In the genomic region with DNA sequence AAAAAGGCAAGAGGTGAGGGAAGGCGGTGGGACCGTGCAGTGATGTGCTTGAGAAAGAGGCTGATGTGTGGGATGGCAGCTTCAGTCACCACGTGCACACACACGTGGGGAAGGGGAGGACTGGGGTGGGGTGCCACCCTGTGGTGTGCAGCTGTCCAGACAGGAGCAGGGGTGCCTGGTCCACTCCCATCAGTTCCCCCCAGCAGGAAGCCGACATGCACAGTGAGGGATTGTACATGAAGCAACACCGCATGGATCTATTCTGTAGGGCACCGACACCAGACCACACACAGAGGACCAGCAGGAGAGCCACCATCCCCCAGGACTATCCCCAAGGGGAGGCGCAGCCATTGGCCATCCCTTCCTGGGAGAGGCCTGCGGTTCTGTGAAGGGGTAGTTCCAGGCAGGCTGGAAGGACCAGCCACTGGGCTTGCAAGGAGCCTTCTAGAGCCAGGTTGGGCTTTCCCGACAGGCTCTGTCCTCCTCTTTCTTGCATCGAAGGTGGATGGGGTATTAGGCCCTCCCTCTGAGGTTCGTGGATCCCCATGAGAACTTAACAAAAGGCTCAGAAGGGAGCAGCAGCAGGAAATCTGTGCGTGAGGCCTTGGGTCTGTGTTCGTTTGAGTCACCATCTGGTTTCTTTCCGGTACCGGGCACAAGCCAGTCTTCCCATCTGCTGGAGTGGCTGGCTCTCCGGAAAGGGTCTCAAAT, we compare ENCODE assay signal across 9 cellular contexts. TPM values are rescaled to one million over a fixed set of nuclear protein-coding genes. Genes with fewer than 3 reads are reported as not detected.
A peak's percentile ranks its signal among the peaks of the same experiment; 100 is the strongest.
DNase-seq lines count a peak whose midpoint lies in the region; TF ChIP-seq lines count a peak whose summit lies in the region.
"Had no signal": no experiment of that assay in that cellular context is flagged by ENCODE, and none has a peak within 500 bp of the region (broad histone marks: within the 10 kb centered on the region; RNA-seq: fewer than 3 reads in every experiment).

No MANE protein-coding gene starts in this region.

- intact Hi-C loops in head of caudate nucleus (cut with DNase I): loop anchor here (2.0 to 5.0 kb wide), 2 partner anchors 93 to 217 kb away; a partner anchor contains a TSS

- no peak for TF ChIP-seq CTCF in GM13976 (IDR thresholded peaks at IDR 0.05; ENCODE audit: borderline replicate concordance, control extremely low read depth, extremely low read depth, insufficient read depth, missing control alignments)

- DNase-seq in NOMO-1 treated with DMSO at 0.1 percent for 48 hours (lab: John Stamatoyannopoulos, UW; ENCODE audit: unreplicated experiment): peak; percentile 19
- DNase-seq in NOMO-1 (lab: John Stamatoyannopoulos, UW; ENCODE audit: unreplicated experiment in 2 of 2): no peak
- peak; percentile 53 for DNase-seq in RPMI7951 (ENCODE audit: low read depth)
- DNase-seq in head of caudate nucleus: peak in 41 of 42 donors; percentile 29 to 86 (median 63)
- DNase-seq in superior temporal gyrus (ENCODE audit: extremely low spot score): peak; percentile 45
- DNase-seq in ureter (ENCODE audit: low spot score): no peak
- DNase-seq in GM13976 (ENCODE audit: low spot score): no peak
- DNase-seq in dedifferentiated amniotic fluid mesenchymal stem cell (ENCODE audit: extremely low spot score): no peak
- DNase-seq: NCI-H187 treated with DMSO at 0.1 percent for 48 hours had no signal

- in situ Hi-C loops in GM13976 (cut with MboI; ENCODE audit: low sequenced_read_pairs, unreplicated experiment): no loop called here

RNA-seq across cellular contexts. Expression of a gene that starts 59.7 kb away (rescaled TPM):
- 1.8 and 1.9 TPM in 2 replicates for total RNA-seq in RPMI7951 (2014; rRNA removed; shearing (Covaris generic))
- 111 TPM for total RNA-seq in ureter

Comparison
In these comparisons a context has a peak if more than half of its experiments do, and no peak if none do; other contexts are left out.
1. DNase-seq: peak in NOMO-1 treated with DMSO at 0.1 percent for 48 hours (single experiment), RPMI7951 (single experiment), head of caudate nucleus (41 of 42) and superior temporal gyrus (single experiment); none in NOMO-1 (0 of 2), ureter (single experiment), GM13976 (single experiment) and dedifferentiated amniotic fluid mesenchymal stem cell (single experiment).
2. RNA of a gene that starts 59.7 kb away (total RNA-seq): 111 TPM in ureter (single experiment); 1.8 to 1.9 TPM in RPMI7951; every median in the first group is over 10 times any median in the second.